ENCODE assay signal across 15 cellular contexts in the genomic region with DNA sequence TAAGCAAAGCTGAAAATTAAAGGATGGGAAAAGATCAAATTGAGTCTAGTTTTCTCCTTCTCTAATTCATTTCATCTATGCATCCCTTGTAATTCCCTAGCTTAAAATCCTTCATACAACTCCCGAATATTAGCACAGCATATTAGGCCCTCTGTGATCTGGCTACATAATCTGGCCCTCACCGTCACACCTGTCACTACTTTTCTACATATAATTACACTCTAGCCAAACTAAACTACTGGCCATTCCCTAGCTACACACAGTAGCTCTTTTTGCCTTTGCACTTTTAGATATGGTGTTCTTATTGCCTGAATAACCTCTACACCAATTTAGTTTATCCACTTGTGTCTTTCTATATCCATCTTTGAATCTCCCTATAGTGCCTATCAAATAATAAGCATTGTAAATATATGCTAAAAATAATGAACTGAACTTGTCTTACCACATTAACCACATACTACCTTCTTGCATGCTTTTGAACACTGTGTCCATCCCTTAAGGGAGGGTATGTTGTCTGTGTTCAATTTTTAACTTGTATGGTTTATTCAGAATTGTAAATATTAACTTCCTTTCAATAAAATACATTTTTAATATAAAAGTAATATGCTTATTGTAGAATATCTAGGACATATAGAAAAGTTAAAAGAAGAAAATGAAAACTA.
"Had no signal": no experiment of that assay in that cellular context is flagged by ENCODE, and none has a peak within 500 bp of the region (broad histone marks: within the 10 kb centered on the region; RNA-seq: fewer than 3 reads in every experiment).

No MANE protein-coding gene starts in this region.

- H3K36me3 ChIP-seq: colonic mucosa, left lung, thoracic aorta had no signal

- DNase-seq: activated CD4-positive, alpha-beta T cell treated with anti-CD3 and anti-CD28 coated beads, Interleukin-2, amount 10 ng/mL, durations not matched to agents 7 days and 5 days; activated CD8-positive, alpha-beta T cell treated with anti-CD3 and anti-CD28 coated beads, Interleukin-2, amount 10 ng/mL, durations not matched to agents 7 days and 5 days; activated naive CD4-positive, alpha-beta T cell treated with Interleukin-2 at 50 U/mL for 16 hours; activated naive CD8-positive, alpha-beta T cell treated with anti-CD3 and anti-CD28 coated beads, Interleukin-2, amount 50 U/mL, for 24 hours; activated T-cell treated with anti-CD3 and anti-CD28 coated beads, Interleukin-2, amount 50 U/mL, for 24 hours; anterior cingulate cortex; colonic mucosa; erythroblast; foreskin melanocyte; left lung; sigmoid colon; spleen; stimulated activated naive B cell treated with anti-CD40 and anti-IgM and Interleukin-4, amounts not matched to agents 10 μg/mL and 1 μg/mL and 100 μg/mL, for 72 hours; T-helper 9 cell had no signal

- H3K27ac ChIP-seq: colonic mucosa, left lung, sigmoid colon, spleen, thoracic aorta had no signal

- H3K9me3 ChIP-seq: colonic mucosa, left lung, sigmoid colon, spleen, thoracic aorta had no signal

- H3K4me1 ChIP-seq: colonic mucosa had no signal

- H3K27me3 ChIP-seq: colonic mucosa, left lung, sigmoid colon, spleen had no signal

- H3K4me3 ChIP-seq: colonic mucosa, left lung, sigmoid colon, spleen, thoracic aorta had no signal

- ATAC-seq: activated CD8-positive, alpha-beta T cell treated with anti-CD3 and anti-CD28 coated beads, Interleukin-2, amount 10 ng/mL, durations not matched to agents 7 days and 5 days; activated naive CD8-positive, alpha-beta T cell treated with anti-CD3 and anti-CD28 coated beads, Interleukin-2, amount 50 U/mL, for 24 hours; left lung; stimulated activated naive B cell treated with anti-CD40 and anti-IgM and Interleukin-4, amounts not matched to agents 10 μg/mL and 1 μg/mL and 100 μg/mL, for 72 hours had no signal
